In genomic region chr1:16881742-16882141, GRCh38 we compare ENCODE assay signal across 2 cellular contexts. TPM values are rescaled to one million over a fixed set of nuclear protein-coding genes. Genes with fewer than 3 reads are reported as not detected.
"Had no signal": no experiment of that assay in that cellular context is flagged by ENCODE, and none has a peak within 500 bp of the region (broad histone marks: within the 10 kb centered on the region; RNA-seq: fewer than 3 reads in every experiment).

No MANE protein-coding gene starts in this region.

RNA-seq across cellular contexts. Expression of gene RNU1-2, which starts 14.0 kb away (rescaled TPM):
- total RNA-seq: LHCN-M2 had no signal
- polyA plus RNA-seq: SK-N-SH had no signal
